In genomic region chr2:205685314-205686230, GRCh38 we compare ENCODE assay signal across 9 cellular contexts. TPM values are rescaled to one million over a fixed set of nuclear protein-coding genes. Genes with fewer than 3 reads are reported as not detected.
DNase-seq lines count a peak whose midpoint lies in the region; ATAC-seq and TF ChIP-seq lines count a peak whose summit lies in the region.
"Had no signal": no experiment of that assay in that cellular context is flagged by ENCODE, and none has a peak within 500 bp of the region (broad histone marks: within the 10 kb centered on the region; RNA-seq: fewer than 3 reads in every experiment).

No MANE protein-coding gene starts in this region.

- peaks cover 0 to 19% (median 6%) of the 10 kb centered on the region in 7 donors for H3K9me3 Mint-ChIP-seq in CD14-positive monocyte
- H3K9me3 Mint-ChIP-seq: natural killer cell treated with Interleukin-12 subunit alpha and Interleukin-12 subunit beta and Interleukin-15 and Interleukin-18, amount 100 ng/mL, for 72 hours had no signal

- H3K27ac ChIP-seq in brain microvascular endothelial cell (peak overlapping the region; percentile 11), layer of hippocampus (ENCODE audit: low read depth, low read length) (peak overlapping the region; percentile 46), subcutaneous abdominal adipose tissue (ENCODE audit: low read depth, low read length) (peak overlapping the region; percentile 88)

- ATAC-seq in GM21576 (IDR thresholded peaks at IDR 0.05; ENCODE audit: unreplicated experiment) (no peak), GM19463 (IDR thresholded peaks at IDR 0.05; ENCODE audit: unreplicated experiment) (no peak)

- peaks cover 41% of the 10 kb centered on the region for H3K4me1 Mint-ChIP-seq in CD14-positive monocyte

- DNase-seq in CD14-positive monocyte (ENCODE audit: low spot score) (no peak), brain microvascular endothelial cell (no peak), cerebellum (ENCODE audit: low spot score) (no peak)

- peak overlapping the region; percentile 78 to 94 for H3K4me3 Mint-ChIP-seq in CD14-positive monocyte
- H3K4me3 Mint-ChIP-seq: natural killer cell treated with Interleukin-12 subunit alpha and Interleukin-12 subunit beta and Interleukin-15 and Interleukin-18, amount 100 ng/mL, for 72 hours had no signal

- H3K27ac Mint-ChIP-seq in CD14-positive monocyte: peak overlapping the region in 2 of 7 donors; percentile 40 to 83
- H3K27ac Mint-ChIP-seq: natural killer cell treated with Interleukin-12 subunit alpha and Interleukin-12 subunit beta and Interleukin-15 and Interleukin-18, amount 100 ng/mL, for 72 hours had no signal

- peaks cover 81 to 91% (median 84%) of the 10 kb centered on the region in 3 donors for H3K27me3 Mint-ChIP-seq in CD14-positive monocyte (ENCODE audit: low read depth in 3 of 3)

- H3K36me3 ChIP-seq in brain microvascular endothelial cell (replicated peaks): no peaks in the 10 kb centered on the region
- no peaks in the 10 kb centered on the region for H3K36me3 ChIP-seq in subcutaneous abdominal adipose tissue (ENCODE audit: control insufficient read depth in 5 of 5, insufficient read depth in 5 of 5, low read length in 5 of 5)

- no peak for TF ChIP-seq EP300 in Ishikawa (IDR thresholded peaks at IDR 0.05; ENCODE audit: borderline replicate concordance)

- no peaks in the 10 kb centered on the region for H3K9me3 ChIP-seq in subcutaneous abdominal adipose tissue (ENCODE audit: control insufficient read depth in 5 of 5, low read length in 5 of 5)

- in situ Hi-C loops in brain microvascular endothelial cell (cut with HindIII; ENCODE audit: low pct_ligation_motif_present, low sequenced_read_pairs): no loop called here

- H3K36me3 Mint-ChIP-seq in CD14-positive monocyte: peaks cover 3 to 8% of the 10 kb centered on the region in 2 donors
- H3K36me3 Mint-ChIP-seq: natural killer cell treated with Interleukin-12 subunit alpha and Interleukin-12 subunit beta and Interleukin-15 and Interleukin-18, amount 100 ng/mL, for 72 hours had no signal

- TF ChIP-seq CTCF in CD14-positive monocyte (IDR thresholded peaks at IDR 0.05): no peak
- no peak for TF ChIP-seq CTCF in brain microvascular endothelial cell (IDR thresholded peaks at IDR 0.05; ENCODE audit: low read depth, low read length, missing control alignments)

- intact Hi-C loops in CD14-positive monocyte (cut with micrococcal nuclease): loop anchor here (10.0 kb wide), 1 partner anchor 49 kb away; no protein-coding TSS in a partner anchor

- peak overlapping the region; percentile 77 for H3K4me3 ChIP-seq in brain microvascular endothelial cell (ENCODE audit: low read depth, low read length)
- peak overlapping the region; percentile 81 to 87 (median 83) for H3K4me3 ChIP-seq in subcutaneous abdominal adipose tissue (ENCODE audit: low read depth in 1 of 5, low read length in 5 of 5)

- TF ChIP-seq RAD21 in Ishikawa (IDR thresholded peaks at IDR 0.05; ENCODE audit: low read depth): peak; percentile 0; the same call in 1 of the 2 replicates

- H3K9ac ChIP-seq in subcutaneous abdominal adipose tissue (ENCODE audit: low read length in 5 of 5): peak overlapping the region in 4 of 5 donors; percentile 77 to 88 (median 81)

- H3K4me1 ChIP-seq in subcutaneous abdominal adipose tissue (ENCODE audit: control insufficient read depth in 5 of 5, insufficient read depth in 5 of 5, low read length in 5 of 5): peaks cover 0 to 87% (median 68%) of the 10 kb centered on the region in 5 donors

- H3K27me3 ChIP-seq in brain microvascular endothelial cell (replicated peaks): no peaks in the 10 kb centered on the region
- H3K27me3 ChIP-seq in layer of hippocampus (ENCODE audit: control insufficient read depth, insufficient read depth, low read length): no peaks in the 10 kb centered on the region
- no peaks in the 10 kb centered on the region for H3K27me3 ChIP-seq in subcutaneous abdominal adipose tissue (ENCODE audit: control insufficient read depth in 5 of 5, insufficient read depth in 4 of 5, low read length in 5 of 5)

TF ChIP-seq in Ishikawa, 13 proteins besides CTCF, POLR2A, EP300 and RAD21:
- TF ChIP-seq REST (IDR thresholded peaks at IDR 0.05; ENCODE audit: low read depth) (no peak), NFIC (IDR thresholded peaks at IDR 0.05) (no peak), FOXM1 (IDR thresholded peaks at IDR 0.05; ENCODE audit: borderline replicate concordance, low read depth) (no peak), USF1 (IDR thresholded peaks at IDR 0.05) (0 out of 2 replicates have a peak, but pooled peaks have one; percentile 2), TEAD4 (IDR thresholded peaks at IDR 0.05) (peak; percentile 38; the same call in 1 of the 2 replicates), MAX (IDR thresholded peaks at IDR 0.05) (peak; percentile 80)

RNA-seq across cellular contexts. Expression of gene NRP2, which starts 3.3 kb away (rescaled TPM):
- polyA plus RNA-seq in CD14-positive monocyte: 1 to 10 TPM in 1 of 2 donors, under 1 TPM in 1; 0.97 to 1.6 TPM
- 46.0 TPM for total RNA-seq in cerebellum

Comparison
In these comparisons a context has a peak if more than half of its experiments do, and no peak if none do; other contexts are left out.
1. H3K27ac ChIP-seq: peak in every context shown above with its lines; median percentile 88 in subcutaneous abdominal adipose tissue; 46 in layer of hippocampus; 11 in brain microvascular endothelial cell.